In the genomic region with DNA sequence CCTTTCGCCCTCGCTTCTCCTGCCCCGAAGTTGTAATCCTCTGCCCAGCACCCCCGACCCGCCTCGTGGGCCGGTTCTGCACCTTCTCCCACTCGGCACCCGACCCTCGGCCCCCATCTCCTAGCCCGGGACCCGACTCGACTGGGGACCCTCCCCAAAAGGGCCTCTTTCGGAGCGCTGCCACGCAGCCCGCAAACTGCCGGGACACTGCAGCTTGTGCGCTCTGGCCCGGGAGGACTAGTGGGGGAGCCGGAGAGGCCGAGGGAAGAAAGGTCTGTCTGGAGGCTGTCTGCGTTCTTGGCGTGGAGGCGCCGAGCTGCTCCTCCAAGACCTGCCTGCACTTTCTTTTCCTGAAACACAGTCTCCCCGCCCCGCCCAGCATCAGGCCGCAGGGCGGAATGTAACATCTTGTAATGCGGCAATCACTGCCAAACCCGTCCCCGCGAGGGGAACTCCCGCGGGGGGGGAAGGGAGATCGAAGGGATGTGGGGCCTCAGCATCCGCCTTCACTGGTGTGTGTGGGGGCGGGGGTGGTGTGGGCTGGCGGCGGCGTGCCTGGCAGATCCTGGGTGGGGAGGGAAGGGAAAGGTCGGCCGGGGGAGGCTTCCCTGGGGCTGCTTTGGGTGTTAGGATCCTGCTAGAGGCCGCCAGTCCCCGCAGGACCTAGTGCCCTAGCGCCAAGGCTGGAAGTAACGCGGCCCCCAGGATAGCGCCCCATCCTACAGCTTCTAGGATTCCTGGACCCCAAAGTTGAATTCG, we compare ENCODE assay signal across 1 cellular context.
TF ChIP-seq lines count a peak whose summit lies in the region.

No MANE protein-coding gene starts in this region.

TF ChIP-seq in endothelial cell of umbilical vein, 7 proteins besides CTCF, POLR2A, EP300 and RAD21 (continued from another document):
- no peak for TF ChIP-seq MYC (IDR thresholded peaks at IDR 0.05; ENCODE audit: low read depth, low read length)
TF ChIP-seq in endothelial cell of umbilical vein: peak in this region for 1.
